Comparison of ENCODE assay signal across 8 cellular contexts in the genomic region with DNA sequence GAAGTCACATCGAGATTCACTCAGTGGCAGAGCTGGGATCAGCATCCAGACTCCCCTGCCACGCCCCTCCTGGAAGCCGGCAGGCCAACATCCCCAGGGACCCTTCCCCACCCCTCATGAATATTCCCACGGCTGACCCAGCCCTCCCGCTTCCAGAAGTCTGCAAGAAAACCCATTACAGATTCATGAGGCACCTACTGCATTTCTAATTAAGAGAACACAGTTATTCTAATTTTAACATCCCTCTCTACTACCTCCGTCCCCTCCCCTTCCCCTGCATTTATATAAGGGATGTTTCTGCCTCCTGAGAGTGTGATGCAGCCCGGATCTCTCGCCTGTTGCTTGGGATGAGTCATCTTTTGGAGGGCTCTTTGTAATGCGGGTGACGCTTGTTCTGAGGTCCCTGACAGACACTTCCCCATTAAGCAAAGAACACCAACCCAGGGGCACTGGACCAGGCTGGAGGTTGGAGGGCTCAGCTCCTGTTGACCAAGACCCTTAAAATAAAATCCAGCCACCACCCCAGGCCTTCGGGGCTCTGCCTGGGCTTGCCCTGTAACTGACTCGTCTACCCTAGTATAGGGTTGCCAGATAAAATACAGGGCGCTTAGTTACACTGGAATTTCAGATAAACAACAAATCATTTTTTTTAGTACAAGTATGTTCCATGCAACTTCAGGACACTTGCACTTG.
DNase-seq lines count a peak whose midpoint lies in the region; ATAC-seq, FAIRE-seq and TF ChIP-seq lines count a peak whose summit lies in the region.

No MANE protein-coding gene starts in this region.

- no peaks in the 10 kb centered on the region for H3K23me2 ChIP-seq in H1 (ENCODE audit: low read depth, low read length)

- H2BK12ac ChIP-seq in H1 (ENCODE audit: low read depth, low read length): peak overlapping the region; percentile 88; the same call in 1 of the 2 replicates

- no peaks in the 10 kb centered on the region for H3K36me3 Mint-ChIP-seq in CD8-positive, alpha-beta T cell

- H3K9me3 ChIP-seq in H1 (ENCODE audit: insufficient read depth in 2 of 2, low read depth in 1 of 2, low read length in 1 of 2): no peaks in the 10 kb centered on the region
- H3K9me3 ChIP-seq in CD8-positive, alpha-beta T cell (ENCODE audit: low read length): no peaks in the 10 kb centered on the region

- CTCF ChIA-PET in H1 (lab: Charles Lee; ENCODE audit: partially characterized antibody): interaction anchor here (0.8 to 2.4 kb wide), 11 partner anchors 11 to 271 kb away, joined by 3 to 18 read pairs (median 4); no protein-coding TSS in a partner anchor
- CTCF ChIA-PET in HEK293T (lab: Yijun Ruan, JAX): no interaction called here
- CTCF ChIA-PET in CD8-positive, alpha-beta T cell (lab: Charles Lee): no interaction called here

- TF ChIP-seq CTCF in GM20000 (IDR thresholded peaks at IDR 0.05; ENCODE audit: extremely low read depth, missing control alignments): no peak
- TF ChIP-seq CTCF in H1 (IDR thresholded peaks at IDR 0.05; ENCODE audit: control extremely low read depth in 1 of 3, insufficient read depth in 1 of 3, low read depth in 1 of 3, low read length in 3 of 3): no peak
- TF ChIP-seq CTCF in CD8-positive, alpha-beta T cell (IDR thresholded peaks at IDR 0.05): no peak

- no peak overlapping the region for H3K56ac ChIP-seq in H1 (replicated peaks; ENCODE audit: insufficient read length, low read depth, low read length)

- H3K27ac Mint-ChIP-seq in CD8-positive, alpha-beta T cell: no peak overlapping the region

- WGBS in H1 (ENCODE audit: extremely low coverage in 1 of 2, insufficient coverage in 1 of 2, insufficient read length in 1 of 2, insufficient replicate concordance in 2 of 2, low coverage in 1 of 2, low lambda C conversion rate in 2 of 2, missing lambda C conversion rate in 1 of 2), 2 experiments: 18% methylated on average over 13 of the region's 13 CpGs; no CpG with 5 or more reads in 1 of the 2 experiments

- no peaks in the 10 kb centered on the region for H3K36me3 ChIP-seq in H1 (ENCODE audit: control insufficient read depth in 2 of 4, insufficient read depth in 4 of 4, low read length in 3 of 4)
- no peaks in the 10 kb centered on the region for H3K36me3 ChIP-seq in CD8-positive, alpha-beta T cell (ENCODE audit: insufficient read depth, low read length)

- H3K4ac ChIP-seq in H1 (replicated peaks; ENCODE audit: insufficient read length, low read depth, low read length): no peak overlapping the region

- H3K23ac ChIP-seq in H1 (ENCODE audit: insufficient read length): no peak overlapping the region

- TF ChIP-seq POLR2A in H1 (IDR thresholded peaks at IDR 0.05; ENCODE audit: control extremely low read depth in 1 of 2, low read depth in 2 of 2, low read length in 2 of 2): no peak

- peaks cover 3% of the 10 kb centered on the region for H3K4me1 Mint-ChIP-seq in CD8-positive, alpha-beta T cell (ENCODE audit: low read depth)

- no peak overlapping the region; the same call in 1 of the 2 replicates for H2AK5ac ChIP-seq in H1 (ENCODE audit: low read depth, low read length)

- peak; percentile 39 for ATAC-seq in sciatic nerve
- no peak for ATAC-seq in CD8-positive, alpha-beta T cell

- H2BK5ac ChIP-seq in H1 (ENCODE audit: low read depth, low read length): no peak overlapping the region

- no peak overlapping the region for H3K9ac ChIP-seq in H1 (replicated peaks in 1 of 4; ENCODE audit: extremely low read depth in 1 of 4, low read depth in 3 of 4, low read length in 3 of 4)

- peak overlapping the region; percentile 47 for H4K5ac ChIP-seq in H1 (ENCODE audit: insufficient read length, low read depth, low read length)

- FAIRE-seq in H1 (lab: Jason Lieb, UNC): peak; percentile 55

- TF ChIP-seq RAD21 in H1 (IDR thresholded peaks at IDR 0.05 in 1 of 2, conservative IDR thresholded peaks at IDR 0.05 in 1 of 2; ENCODE audit: low read depth in 2 of 2, low read length in 2 of 2): no peak

- no peaks in the 10 kb centered on the region for H3K79me2 ChIP-seq in H1 (ENCODE audit: control insufficient read depth in 1 of 2, insufficient read depth in 2 of 2, low read length in 2 of 2)

- H3K14ac ChIP-seq in H1 (ENCODE audit: insufficient read length): no peak overlapping the region

- H2BK120ac ChIP-seq in H1 (replicated peaks; ENCODE audit: low read depth, low read length): no peak overlapping the region

- no peak overlapping the region for H3K4me3 ChIP-seq in H1 (ENCODE audit: extremely low read depth in 1 of 4, insufficient read depth in 2 of 4, low read depth in 3 of 4, low read length in 4 of 4)
- no peak overlapping the region for H3K4me3 ChIP-seq in CD8-positive, alpha-beta T cell (ENCODE audit: low read depth, low read length)

- peak overlapping the region; percentile 72 for H3K18ac ChIP-seq in H1 (ENCODE audit: extremely low read depth, low read length)

- no peaks in the 10 kb centered on the region for H4K20me1 ChIP-seq in H1 (replicated peaks in 1 of 2; ENCODE audit: control insufficient read depth in 1 of 2, insufficient read depth in 2 of 2, low read length in 2 of 2)

- H3K27ac ChIP-seq in H1 (ENCODE audit: low read depth, low read length): no peak overlapping the region; the same call in 1 of the 2 replicates
- no peak overlapping the region for H3K27ac ChIP-seq in CD8-positive, alpha-beta T cell (ENCODE audit: low read depth, low read length)

- H3K9me3 Mint-ChIP-seq in CD8-positive, alpha-beta T cell: no peaks in the 10 kb centered on the region

- H3K4me2 ChIP-seq in H1 (ENCODE audit: insufficient read depth in 1 of 2, low read depth in 2 of 2, low read length in 2 of 2): peak overlapping the region; percentile 43 to 47

- H3K79me1 ChIP-seq in H1 (ENCODE audit: low read depth, low read length): no peaks in the 10 kb centered on the region

- H2AFZ ChIP-seq in H1 (ENCODE audit: low read length): no peak overlapping the region

- 0 out of 3 replicates have a peak, but pooled peaks of 1 of the 2 experiments have one; percentile 2 for TF ChIP-seq EP300 in H1 (IDR thresholded peaks at IDR 0.05; ENCODE audit: borderline replicate concordance in 1 of 2, low read depth in 2 of 2, low read length in 2 of 2)

- no peaks in the 10 kb centered on the region; a peak in 1 of 7 replicates for H3K27me3 ChIP-seq in H1 (replicated peaks in 1 of 4; ENCODE audit: control insufficient read depth in 3 of 4, extremely low read depth in 1 of 4, insufficient read depth in 3 of 4, low read length in 3 of 4)
- no peaks in the 10 kb centered on the region for H3K27me3 ChIP-seq in CD8-positive, alpha-beta T cell (ENCODE audit: insufficient read depth, low read length)

- peak; percentile 77 for DNase-seq in AG08395 (ENCODE audit: low spot score)
- DNase-seq in GM20000 (ENCODE audit: low spot score): peak; percentile 59
- peak; percentile 70 for DNase-seq in NCI-H510A treated with DMSO at 0.1 percent for 48 hours (lab: John Stamatoyannopoulos, UW)
- DNase-seq in H1 (ENCODE audit: low read depth in 1 of 2, low spot score in 2 of 2): peak; percentile 74
- DNase-seq in sciatic nerve (ENCODE audit: low spot score): no peak
- DNase-seq in 8988T: no peak
- no peak for DNase-seq in HEK293T (ENCODE audit: extremely low spot score)
- no peak for DNase-seq in CD8-positive, alpha-beta T cell

- H3K4me3 Mint-ChIP-seq in CD8-positive, alpha-beta T cell: no peak overlapping the region

- intact Hi-C loops in sciatic nerve (cut with DNase I): no loop called here
- intact Hi-C loops in CD8-positive, alpha-beta T cell (cut with DNase I, micrococcal nuclease): no loop called here

- H2BK15ac ChIP-seq in H1 (ENCODE audit: low read length): no peak overlapping the region; the same call in 1 of the 2 replicates

- no peak overlapping the region for H4K8ac ChIP-seq in H1 (ENCODE audit: extremely low read depth, insufficient read depth, low read length)

- H4K91ac ChIP-seq in H1 (replicated peaks; ENCODE audit: insufficient read length, low read length): peak overlapping the region; percentile 5

- peaks cover 7% of the 10 kb centered on the region for H3K27me3 Mint-ChIP-seq in CD8-positive, alpha-beta T cell (ENCODE audit: low read depth)

- H2BK20ac ChIP-seq in H1 (ENCODE audit: low read length): 0 out of 2 replicates have a peak overlapping the region, but pooled peaks have one; percentile 55

- POLR2A ChIA-PET in H1 (lab: Charles Lee; ENCODE audit: partially characterized antibody): interaction anchor here (0.9 to 1.0 kb wide), 2 partner anchors 10 to 18 kb away, joined by 3 read pairs; no protein-coding TSS in a partner anchor
- POLR2A ChIA-PET in HEK293T (lab: Yijun Ruan, JAX): no interaction called here
- POLR2A ChIA-PET in CD8-positive, alpha-beta T cell (lab: Charles Lee): no interaction called here

- peaks cover 0 to 13% (median 6%) of the 10 kb centered on the region in 4 experiments; a peak in 6 of 7 replicates for H3K4me1 ChIP-seq in H1 (replicated peaks in 1 of 4; ENCODE audit: control insufficient read depth in 3 of 4, insufficient read depth in 4 of 4, low read length in 3 of 4)
- H3K4me1 ChIP-seq in CD8-positive, alpha-beta T cell (ENCODE audit: insufficient read depth, low read length): peaks cover 4% of the 10 kb centered on the region

TF ChIP-seq in H1, 55 proteins besides CTCF, POLR2A, EP300 and RAD21 (continues in another document):
- TF ChIP-seq JUN (IDR thresholded peaks at IDR 0.05; ENCODE audit: low read depth, low read length) (peak; percentile 84; the same call in 1 of the 2 replicates), SIN3A (conservative IDR thresholded peaks at IDR 0.05 in 1 of 2, IDR thresholded peaks at IDR 0.05 in 1 of 2; ENCODE audit: low read depth in 1 of 2, low read length in 2 of 2) (peak in 1 of 2 experiments; percentile 41; a peak in 1 of 4 replicates), TBP (IDR thresholded peaks at IDR 0.05; ENCODE audit: low read depth, low read length) (0 out of 2 replicates have a peak, but pooled peaks have one; percentile 37)
- TF ChIP-seq, protein P1, sequence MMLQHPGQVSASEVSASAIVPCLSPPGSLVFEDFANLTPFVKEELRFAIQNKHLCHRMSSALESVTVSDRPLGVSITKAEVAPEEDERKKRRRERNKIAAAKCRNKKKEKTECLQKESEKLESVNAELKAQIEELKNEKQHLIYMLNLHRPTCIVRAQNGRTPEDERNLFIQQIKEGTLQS (IDR thresholded peaks at IDR 0.05; ENCODE audit: insufficient read depth, low read depth, low read length): 0 out of 2 replicates have a peak, but pooled peaks have one; percentile 39

TF ChIP-seq in HEK293T, 16 proteins besides CTCF, POLR2A, EP300 and RAD21 (continues in another document):
- no peak for TF ChIP-seq ZNF384 (IDR thresholded peaks at IDR 0.05)
- TF ChIP-seq SP1 (IDR thresholded peaks at IDR 0.05): no peak
- TF ChIP-seq FOXM1 (IDR thresholded peaks at IDR 0.05; ENCODE audit: borderline replicate concordance): no peak
- no peak for TF ChIP-seq FOXA1 (IDR thresholded peaks at IDR 0.05)
- TF ChIP-seq HDGF (IDR thresholded peaks at IDR 0.05; ENCODE audit: borderline replicate concordance): no peak
- no peak for TF ChIP-seq FOXK2 (IDR thresholded peaks at IDR 0.05)
- no peak for TF ChIP-seq ELF4 (IDR thresholded peaks at IDR 0.05)
- no peak for TF ChIP-seq NFRKB (IDR thresholded peaks at IDR 0.05)
- TF ChIP-seq ARNT (IDR thresholded peaks at IDR 0.05): no peak
- no peak for TF ChIP-seq BHLHE40 (IDR thresholded peaks at IDR 0.05; ENCODE audit: borderline replicate concordance)
- no peak for TF ChIP-seq SUZ12 (IDR thresholded peaks at IDR 0.05)
- no peak for TF ChIP-seq CTBP1 (IDR thresholded peaks at IDR 0.05; ENCODE audit: borderline replicate concordance)

Comparison
In these comparisons a context has a peak if more than half of its experiments do, and no peak if none do; other contexts are left out.
1. DNase-seq: peak in AG08395 (single experiment), GM20000 (single experiment), NCI-H510A treated with DMSO at 0.1 percent for 48 hours (single experiment) and H1 (2 of 2); none in sciatic nerve (single experiment), 8988T (single experiment), HEK293T (single experiment) and CD8-positive, alpha-beta T cell (0 of 7).